20 cellular contexts compared by ENCODE assay signal in the genomic region with DNA sequence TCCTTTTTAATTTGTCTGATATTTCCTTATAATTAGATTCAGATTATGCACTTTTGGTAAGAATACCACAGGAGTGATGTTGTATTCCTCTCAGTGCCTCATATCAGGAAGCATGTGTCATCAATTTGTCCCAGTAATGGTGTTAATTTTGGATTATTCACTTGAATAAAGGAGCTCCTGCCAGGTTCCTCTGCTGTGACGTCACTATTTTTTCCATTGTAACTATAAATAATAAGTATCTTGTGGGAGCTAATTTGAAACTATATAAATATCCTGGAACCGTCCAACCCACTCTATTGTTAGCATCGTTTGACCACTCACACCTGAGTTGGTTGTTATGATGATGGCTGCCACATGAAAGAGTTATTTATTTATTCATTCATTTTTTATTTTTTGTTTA.
DNase-seq lines count a peak whose midpoint lies in the region; ATAC-seq and TF ChIP-seq lines count a peak whose summit lies in the region.
"Had no signal": no experiment of that assay in that cellular context is flagged by ENCODE, and none has a peak within 500 bp of the region (broad histone marks: within the 10 kb centered on the region; RNA-seq: fewer than 3 reads in every experiment).

No MANE protein-coding gene starts in this region.

- peaks cover 11% of the 10 kb centered on the region for H3K4me1 Mint-ChIP-seq in activated CD4-positive, alpha-beta memory T cell treated with anti-CD3 and anti-CD28 coated beads, Interleukin-2, amount 10 ng/mL, durations not matched to agents 7 days and 5 days

- no peaks in the 10 kb centered on the region for H3K36me3 Mint-ChIP-seq in activated CD4-positive, alpha-beta memory T cell treated with anti-CD3 and anti-CD28 coated beads, Interleukin-2, amount 10 ng/mL, durations not matched to agents 7 days and 5 days (ENCODE audit: low read depth)
- H3K36me3 Mint-ChIP-seq: activated naive CD4-positive, alpha-beta T cell treated with anti-CD3 and anti-CD28 coated beads, Interleukin-2, amount 10 ng/mL, durations not matched to agents 7 days and 5 days had no signal

- POLR2A ChIA-PET in activated CD4-positive, alpha-beta memory T cell treated with anti-CD3 and anti-CD28 coated beads, Interleukin-2, amount 10 ng/mL, durations not matched to agents 7 days and 5 days (lab: Charles Lee) = no interaction called here

- H3K27me3 Mint-ChIP-seq in activated CD4-positive, alpha-beta memory T cell treated with anti-CD3 and anti-CD28 coated beads, Interleukin-2, amount 10 ng/mL, durations not matched to agents 7 days and 5 days = no peaks in the 10 kb centered on the region
- H3K27me3 Mint-ChIP-seq: activated naive CD4-positive, alpha-beta T cell treated with anti-CD3 and anti-CD28 coated beads, Interleukin-2, amount 10 ng/mL, durations not matched to agents 7 days and 5 days had no signal

- ATAC-seq in Right ventricle myocardium superior (ENCODE audit: poor library complexity) = peak; percentile 78
- no peak for ATAC-seq in GM18858 (IDR thresholded peaks at IDR 0.05; ENCODE audit: unreplicated experiment)

- CTCF ChIA-PET in activated CD4-positive, alpha-beta memory T cell treated with anti-CD3 and anti-CD28 coated beads, Interleukin-2, amount 10 ng/mL, durations not matched to agents 7 days and 5 days (lab: Charles Lee) = interaction anchor here (1.2 kb wide), 1 partner anchor 9 kb away, joined by 4 read pairs; no protein-coding TSS in a partner anchor

- DNase-seq in Right ventricle myocardium superior (no peak), cardiac septum (ENCODE audit: low spot score) (no peak), astrocyte of the spinal cord (ENCODE audit: low read depth, low spot score) (peak; percentile 25), glomerular endothelial cell (ENCODE audit: extremely low read depth, low read depth, low spot score) (peak; percentile 54), NCI-H1105 (lab: John Stamatoyannopoulos, UW) (no peak), NCI-H1092 treated with DMSO at 0.1 percent for 48 hours (lab: John Stamatoyannopoulos, UW) (no peak)
- DNase-seq in activated CD4-positive, alpha-beta memory T cell treated with anti-CD3 and anti-CD28 coated beads, Interleukin-2, amount 10 ng/mL, durations not matched to agents 7 days and 5 days = no peak
- DNase-seq: activated CD4-positive, CD25-positive, alpha-beta regulatory T cell treated with anti-CD3 and anti-CD28 coated beads, Interleukin-2, amount 50 U/mL, for 72 hours; activated naive CD4-positive, alpha-beta T cell treated with anti-CD3 and anti-CD28 coated beads, Interleukin-2, amount 10 ng/mL, durations not matched to agents 7 days and 5 days; activated T-cell treated with anti-CD3 and anti-CD28 coated beads, Interleukin-2, amount 50 U/mL, for 48 hours; C1 segment of cervical spinal cord; endodermal cell; MM.1S; NCI-H1694; NCI-H226; Peyer's patch; uterus had no signal

- no peak overlapping the region for H3K4me3 Mint-ChIP-seq in activated CD4-positive, alpha-beta memory T cell treated with anti-CD3 and anti-CD28 coated beads, Interleukin-2, amount 10 ng/mL, durations not matched to agents 7 days and 5 days
- H3K4me3 Mint-ChIP-seq: activated naive CD4-positive, alpha-beta T cell treated with anti-CD3 and anti-CD28 coated beads, Interleukin-2, amount 10 ng/mL, durations not matched to agents 7 days and 5 days; endodermal cell; nephron had no signal

- H3K9me3 Mint-ChIP-seq in activated CD4-positive, alpha-beta memory T cell treated with anti-CD3 and anti-CD28 coated beads, Interleukin-2, amount 10 ng/mL, durations not matched to agents 7 days and 5 days = no peaks in the 10 kb centered on the region
- H3K9me3 Mint-ChIP-seq: activated naive CD4-positive, alpha-beta T cell treated with anti-CD3 and anti-CD28 coated beads, Interleukin-2, amount 10 ng/mL, durations not matched to agents 7 days and 5 days; endodermal cell; nephron had no signal

- no peak overlapping the region for H3K27ac Mint-ChIP-seq in activated CD4-positive, alpha-beta memory T cell treated with anti-CD3 and anti-CD28 coated beads, Interleukin-2, amount 10 ng/mL, durations not matched to agents 7 days and 5 days
- H3K27ac Mint-ChIP-seq: activated naive CD4-positive, alpha-beta T cell treated with anti-CD3 and anti-CD28 coated beads, Interleukin-2, amount 10 ng/mL, durations not matched to agents 7 days and 5 days; endodermal cell; nephron had no signal

- no peak overlapping the region for H3K4me3 ChIP-seq in astrocyte of the spinal cord (ENCODE audit: low read depth, low read length)
- H3K4me3 ChIP-seq: Peyer's patch, suprapubic skin, uterus had no signal

- intact Hi-C loops in Right ventricle myocardium superior (cut with DNase I) (no loop called here), cardiac septum (cut with DNase I) (loop anchor here (10.0 kb wide), 1 partner anchor 952 kb away; no protein-coding TSS in a partner anchor)

- TF ChIP-seq CTCF in astrocyte of the spinal cord (IDR thresholded peaks at IDR 0.05; ENCODE audit: low read depth, low read length) = no peak

- in situ Hi-C loops in astrocyte of the spinal cord (cut with HindIII; ENCODE audit: low sequenced_read_pairs) = no loop called here

Comparison
In these comparisons a context has a peak if more than half of its experiments do, and no peak if none do; other contexts are left out.
1. DNase-seq: peak in astrocyte of the spinal cord (single experiment) and glomerular endothelial cell (single experiment); none in Right ventricle myocardium superior (single experiment), cardiac septum (single experiment), activated CD4-positive, alpha-beta memory T cell treated with anti-CD3 and anti-CD28 coated beads, Interleukin-2, amount 10 ng/mL, durations not matched to agents 7 days and 5 days (single experiment), NCI-H1105 (single experiment) and NCI-H1092 treated with DMSO at 0.1 percent for 48 hours (single experiment).